17 cellular contexts compared by ENCODE assay signal in genomic region chr13:48879854-48880253, GRCh38.
"Had no signal": no experiment of that assay in that cellular context is flagged by ENCODE, and none has a peak within 500 bp of the region (broad histone marks: within the 10 kb centered on the region; RNA-seq: fewer than 3 reads in every experiment).

No MANE protein-coding gene starts in this region.

- H3K4me3 Mint-ChIP-seq: neural crest cell; T-helper 2 cell treated with Interferon-gamma antibody and Interleukin-4, amounts not matched to agents 5 μg/mL and 100 μg/mL, for 36 hours; type B pancreatic cell had no signal

- H3K36me3 Mint-ChIP-seq: type B pancreatic cell had no signal

- H3K27ac Mint-ChIP-seq: progenitor cell of endocrine pancreas; T-helper 2 cell treated with Interferon-gamma antibody and Interleukin-4, amounts not matched to agents 5 μg/mL and 100 μg/mL, for 36 hours; type B pancreatic cell had no signal

- H3K4me3 ChIP-seq: adrenal gland, gastroesophageal sphincter, heart left ventricle, SJCRH30, stomach had no signal

- ATAC-seq: esophagus mucosa, gastroesophageal sphincter, heart left ventricle, left ventricle myocardium superior had no signal

- DNase-seq: activated naive CD4-positive, alpha-beta T cell; adrenal gland; cerebellar nuclear complex; cortex of kidney; heart left ventricle; kidney glomerular epithelial cell; left ventricle myocardium superior; SJCRH30; stimulated activated CD4-positive, alpha-beta T cell treated with anti-CD3 and anti-CD28 coated beads, Interleukin-12 subunit alpha, Interleukin-12 subunit beta, amount 100 ng/mL, for 4 hours; stimulated activated CD4-positive, alpha-beta T cell treated with anti-CD3 and anti-CD28 coated beads, Interleukin-1b, Interleukin-23, amount 100 ng/mL, for 48 hours; stomach had no signal

- H3K27me3 ChIP-seq: adrenal gland, SJCRH30 had no signal

- H3K9me3 ChIP-seq: adrenal gland, gastroesophageal sphincter, heart left ventricle, SJCRH30, stomach had no signal

- H3K36me3 ChIP-seq: adrenal gland, gastroesophageal sphincter, heart left ventricle, SJCRH30, stomach had no signal

- H3K9me3 Mint-ChIP-seq: neural crest cell; T-helper 2 cell treated with Interferon-gamma antibody and Interleukin-4, amounts not matched to agents 5 μg/mL and 100 μg/mL, for 36 hours; type B pancreatic cell had no signal

- H3K4me1 ChIP-seq: SJCRH30 had no signal

- H3K27ac ChIP-seq: adrenal gland, gastroesophageal sphincter, SJCRH30, stomach had no signal
